ENCODE assay signal across 8 cellular contexts in the genomic region with DNA sequence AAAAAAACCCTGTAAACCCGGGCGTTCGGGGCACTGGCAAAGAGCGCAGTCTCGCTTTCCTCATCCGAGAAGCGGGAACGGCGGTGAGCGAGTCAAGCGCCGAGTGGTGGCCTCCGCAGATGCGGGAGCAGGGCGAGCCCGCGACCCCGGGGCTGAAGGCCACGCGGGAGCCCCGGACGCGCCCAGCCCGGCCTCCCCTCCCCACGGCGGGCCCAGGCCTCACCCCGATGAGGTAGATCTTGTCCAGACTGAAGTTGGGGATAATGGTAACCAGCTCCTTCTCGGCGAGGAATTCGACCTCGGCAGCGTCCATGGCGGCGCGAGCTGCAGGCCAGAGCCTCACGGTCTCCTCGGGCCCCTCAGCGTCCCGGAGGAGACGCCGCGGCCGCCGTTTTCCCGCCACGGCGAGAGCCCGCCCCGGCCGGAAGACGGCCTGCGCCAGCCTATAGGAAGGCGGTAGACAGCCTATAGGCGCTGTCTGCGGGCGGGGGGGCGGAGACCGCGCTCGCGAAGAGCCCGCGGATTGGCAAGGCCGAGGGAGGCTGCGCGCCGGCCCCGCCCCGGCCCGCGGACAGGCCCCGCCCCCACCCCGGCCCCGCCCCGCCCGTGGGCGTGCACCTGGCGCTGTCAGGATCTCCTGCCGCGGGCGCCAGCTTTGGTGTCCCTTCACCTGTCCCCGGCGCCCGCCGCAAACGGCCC. TPM values are rescaled to one million over a fixed set of nuclear protein-coding genes. Genes with fewer than 3 reads are reported as not detected.
DNase-seq lines count a peak whose midpoint lies in the region; ATAC-seq and TF ChIP-seq lines count a peak whose summit lies in the region.

TSS of gene GINS2 (minus strand) at position 369 of the 699 bp plus-strand sequence. CDS start at position 313, 56 bp downstream.

- BruUV-seq in Calu3 (replicated peaks; lab: Mats Ljungman, UMichigan), result no TSS peak

- H3K9me3 ChIP-seq in HUES6 (ENCODE audit: control insufficient read depth, insufficient read depth, low read depth, low read length) (no peaks in the 10 kb centered on the region), mucosa of rectum (ENCODE audit: control insufficient read depth in 2 of 2, low read length in 2 of 2) (no peaks in the 10 kb centered on the region)

- H3K36me3 Mint-ChIP-seq in Calu3 (ENCODE audit: insufficient read depth, unreplicated experiment), result peaks cover 15% of the 10 kb centered on the region

- ATAC-seq in GM21423 (IDR thresholded peaks at IDR 0.05; ENCODE audit: unreplicated experiment), result peak; percentile 94

- DNase-seq in Calu3 (peak; percentile 97), OCI-M1 (lab: John Stamatoyannopoulos, UW) (peak; percentile 94), activated T-cell treated with anti-CD3 and anti-CD28 coated beads for 24 hours (ENCODE audit: low read depth) (peak; percentile 91), epithelial cell of proximal tubule (ENCODE audit: low read depth) (no peak)
- DNase-seq in stimulated activated CD8-positive, alpha-beta memory T cell treated with anti-CD3 and anti-CD28 coated beads, Interleukin-4, amount 100 ng/mL, for 24 hours (ENCODE audit: low read depth), result peak; percentile 88

- CTCF ChIA-PET in Calu3 (lab: Charles Lee), result interaction anchor here (0.6 to 0.8 kb wide), 2 partner anchors 18 to 74 kb away, joined by 3 to 10 read pairs; no protein-coding TSS in a partner anchor

- TF ChIP-seq CTCF in Calu3 (IDR thresholded peaks at IDR 0.05; ENCODE audit: unreplicated experiment) (no peak), epithelial cell of proximal tubule (conservative IDR thresholded peaks at IDR 0.05; ENCODE audit: low read depth, low read length) (no peak)

- H3K9ac ChIP-seq in HUES6 (ENCODE audit: low read length) (peak within 1 kb of the TSS; percentile 98), mucosa of rectum (ENCODE audit: low read depth in 1 of 2, low read length in 2 of 2) (peak within 1 kb of the TSS in 1 of 2 donors; percentile 48)

- H3K36me3 ChIP-seq in HUES6 (ENCODE audit: control insufficient read depth, insufficient read depth, low read length) (peaks cover 17% of the 10 kb centered on the region), mucosa of rectum (ENCODE audit: control insufficient read depth in 2 of 2, insufficient read depth in 2 of 2, low read length in 2 of 2) (no peaks in the 10 kb centered on the region)

- peaks cover 32% of the 10 kb centered on the region for H3K27me3 Mint-ChIP-seq in Calu3 (ENCODE audit: unreplicated experiment)

- H3K4me3 Mint-ChIP-seq in Calu3 (ENCODE audit: low read depth, unreplicated experiment), result peak within 1 kb of the TSS; percentile 65

- H3K4me3 ChIP-seq in HUES6 (ENCODE audit: low read depth, low read length) (peak within 1 kb of the TSS; percentile 95), epithelial cell of proximal tubule (ENCODE audit: low read depth, low read length) (peak within 1 kb of the TSS; percentile 78), mucosa of rectum (ENCODE audit: low read length in 2 of 2) (peak within 1 kb of the TSS; percentile 74)

- H3K4me1 Mint-ChIP-seq in Calu3 (ENCODE audit: low read depth, unreplicated experiment), result no peaks in the 10 kb centered on the region

- no peak within 1 kb of the TSS for H3K27ac Mint-ChIP-seq in Calu3 (ENCODE audit: unreplicated experiment)

- H3K9me3 Mint-ChIP-seq in Calu3 (ENCODE audit: low read depth, unreplicated experiment), result no peaks in the 10 kb centered on the region

- peak within 1 kb of the TSS; percentile 92 for H3K27ac ChIP-seq in HUES6 (ENCODE audit: low read depth, low read length)
- H3K27ac ChIP-seq in mucosa of rectum (ENCODE audit: low read depth in 2 of 2, low read length in 2 of 2), result peak within 1 kb of the TSS in 1 of 2 donors; percentile 43

- intact Hi-C loops in Calu3 (cut with micrococcal nuclease; ENCODE audit: unreplicated experiment), result no loop called here

- H3K4me1 ChIP-seq in HUES6 (ENCODE audit: control insufficient read depth, insufficient read depth, low read length), result peaks cover 7% of the 10 kb centered on the region
- peaks cover 9 to 15% of the 10 kb centered on the region in 2 donors for H3K4me1 ChIP-seq in mucosa of rectum (ENCODE audit: control insufficient read depth in 2 of 2, insufficient read depth in 2 of 2, low read length in 2 of 2)

- H3K27me3 ChIP-seq in HUES6 (ENCODE audit: control insufficient read depth, insufficient read depth, low read length) (peaks cover 13% of the 10 kb centered on the region; the same call in 1 of the 2 replicates), mucosa of rectum (ENCODE audit: control insufficient read depth in 2 of 2, insufficient read depth in 2 of 2, low read length in 2 of 2) (no peaks in the 10 kb centered on the region)

RNA-seq across cellular contexts. Expression of gene GINS2, which starts in this region (rescaled TPM):
- 19.7 and 25.2 TPM in 2 replicates for total RNA-seq in Calu3 (2022)
- 40.2 and 50.9 TPM in 2 replicates for total RNA-seq in epithelial cell of proximal tubule
